Comparison of ENCODE assay signal across 22 cellular contexts in genomic region chr6:146898888-146899227, GRCh38.
DNase-seq lines count a peak whose midpoint lies in the region; ATAC-seq and TF ChIP-seq lines count a peak whose summit lies in the region.
"Had no signal": no experiment of that assay in that cellular context is flagged by ENCODE, and none has a peak within 500 bp of the region (broad histone marks: within the 10 kb centered on the region; RNA-seq: fewer than 3 reads in every experiment).

No MANE protein-coding gene starts in this region.

- BruUV-seq in Panc1 (replicated peaks; lab: Mats Ljungman, UMichigan) = no TSS peak

- peak overlapping the region; percentile 83 for H3K27ac ChIP-seq in CD8-positive, alpha-beta memory T cell (ENCODE audit: low read depth, low read length)
- H3K27ac ChIP-seq in Panc1 (ENCODE audit: low read length) (peak overlapping the region; percentile 68; the same call in 1 of the 2 replicates), parathyroid adenoma (peak overlapping the region; percentile 88)
- H3K27ac ChIP-seq: 22Rv1; A549; BLaER1 treated with 17β-estradiol and CSF1 and Interleukin-3, amounts not matched to agents 10 nM and 100 nM; C4-2B had no signal

- POLR2A ChIA-PET in CD8-positive, alpha-beta memory T cell (lab: Charles Lee) = no interaction called here
- POLR2A ChIA-PET in Panc1 (lab: Charles Lee) = no interaction called here

- H3K9ac ChIP-seq in parathyroid adenoma = no peak overlapping the region
- H3K9ac ChIP-seq: BLaER1 treated with 17β-estradiol and CSF1 and Interleukin-3, amounts not matched to agents 10 nM and 100 nM had no signal

- H3K4me1 Mint-ChIP-seq in CD8-positive, alpha-beta memory T cell = no peaks in the 10 kb centered on the region
- H3K4me1 Mint-ChIP-seq: B cell had no signal

- in situ Hi-C loops in Panc1 (cut with HindIII; ENCODE audit: low pct_unique_long_range_greater_than_20kb, low sequenced_read_pairs) = no loop called here

- no peaks in the 10 kb centered on the region for H3K36me3 ChIP-seq in CD8-positive, alpha-beta memory T cell (ENCODE audit: insufficient read depth, low read length)
- H3K36me3 ChIP-seq in Panc1 (ENCODE audit: control insufficient read depth, insufficient read depth, low read length) (no peaks in the 10 kb centered on the region), parathyroid adenoma (ENCODE audit: control insufficient read depth, insufficient read depth, low read length) (no peaks in the 10 kb centered on the region)
- H3K36me3 ChIP-seq: BLaER1 treated with 17β-estradiol and CSF1 and Interleukin-3, amounts not matched to agents 10 nM and 100 nM had no signal

- H3K4me1 ChIP-seq in CD8-positive, alpha-beta memory T cell (ENCODE audit: insufficient read depth, low read length) = no peaks in the 10 kb centered on the region
- H3K4me1 ChIP-seq in Panc1 (ENCODE audit: control insufficient read depth, insufficient read depth, low read length) (peaks cover 13% of the 10 kb centered on the region), parathyroid adenoma (peaks cover 77% of the 10 kb centered on the region)

- no peak for TF ChIP-seq CTCF in Panc1 (IDR thresholded peaks at IDR 0.05)
- no peak for TF ChIP-seq CTCF in parathyroid adenoma (IDR thresholded peaks at IDR 0.05)
- no peak for TF ChIP-seq CTCF in omental fat pad (IDR thresholded peaks at IDR 0.05)

- no peak overlapping the region for H3K27ac Mint-ChIP-seq in CD8-positive, alpha-beta memory T cell
- H3K27ac Mint-ChIP-seq: B cell; CD4-positive, alpha-beta T cell; CD8-positive, alpha-beta T cell had no signal

- CTCF ChIA-PET in CD8-positive, alpha-beta memory T cell (lab: Charles Lee) = no interaction called here
- CTCF ChIA-PET in Panc1 (lab: Charles Lee) = no interaction called here

- H3K36me3 Mint-ChIP-seq in CD8-positive, alpha-beta memory T cell = no peaks in the 10 kb centered on the region
- H3K36me3 Mint-ChIP-seq: CD8-positive, alpha-beta T cell had no signal

- H3K4me2 ChIP-seq in parathyroid adenoma (ENCODE audit: low read length) = no peak overlapping the region
- H3K4me2 ChIP-seq: A549; BLaER1 treated with 17β-estradiol and CSF1 and Interleukin-3, amounts not matched to agents 10 nM and 100 nM had no signal

- ATAC-seq in Panc1 (no peak), omental fat pad (ENCODE audit: low FRiP score) (no peak)
- ATAC-seq: A549; CD8-positive, alpha-beta T cell; GM12878 had no signal

- H3K9me3 Mint-ChIP-seq in CD8-positive, alpha-beta memory T cell = no peaks in the 10 kb centered on the region
- H3K9me3 Mint-ChIP-seq: CD4-positive, alpha-beta T cell; CD8-positive, alpha-beta T cell had no signal

- H3K4me3 Mint-ChIP-seq in CD8-positive, alpha-beta memory T cell = no peak overlapping the region
- H3K4me3 Mint-ChIP-seq: B cell; CD4-positive, alpha-beta T cell; CD8-positive, alpha-beta T cell had no signal

- no peak for DNase-seq in CD8-positive, alpha-beta memory T cell
- DNase-seq in Panc1 (ENCODE audit: low read depth, low spot score) (no peak), T-helper 1 cell (no peak), omental fat pad (ENCODE audit: low spot score) (no peak)
- DNase-seq: AML-193; CD4-positive, alpha-beta T cell; CD8-positive, alpha-beta T cell; COR-L47; DMS 273 treated with DMSO at 0.1 percent for 48 hours; DMS153; DMS53; DMS79; DND-41; EL; GDM1 had no signal

- no peak overlapping the region for H3K4me3 ChIP-seq in CD8-positive, alpha-beta memory T cell (ENCODE audit: low read length)
- H3K4me3 ChIP-seq in Panc1 (ENCODE audit: low read depth in 2 of 2, low read length in 2 of 2) (no peak overlapping the region), parathyroid adenoma (ENCODE audit: low read depth, low read length) (no peak overlapping the region)
- H3K4me3 ChIP-seq: A549; BLaER1 treated with 17β-estradiol and CSF1 and Interleukin-3, amounts not matched to agents 10 nM and 100 nM; GM12878 had no signal

- intact Hi-C loops in Panc1 (cut with micrococcal nuclease; ENCODE audit: unreplicated experiment) = no loop called here

- peaks cover 6% of the 10 kb centered on the region for H3K79me2 ChIP-seq in parathyroid adenoma

- H3K27me3 Mint-ChIP-seq in CD8-positive, alpha-beta memory T cell = peaks cover 3 to 8% of the 10 kb centered on the region in 2 donors
- H3K27me3 Mint-ChIP-seq: CD4-positive, alpha-beta T cell had no signal

- H3K27me3 ChIP-seq in CD8-positive, alpha-beta memory T cell (ENCODE audit: insufficient read depth, low read length, poor library complexity, severe bottlenecking) = no peaks in the 10 kb centered on the region
- H3K27me3 ChIP-seq in Panc1 (ENCODE audit: control insufficient read depth, insufficient read depth, low read length) (no peaks in the 10 kb centered on the region), parathyroid adenoma (ENCODE audit: control insufficient read depth, insufficient read depth, low read length) (no peaks in the 10 kb centered on the region)
- H3K27me3 ChIP-seq: BLaER1 treated with 17β-estradiol and CSF1 and Interleukin-3, amounts not matched to agents 10 nM and 100 nM had no signal

- no peak overlapping the region for H2AFZ ChIP-seq in parathyroid adenoma

- H3K9me3 ChIP-seq in CD8-positive, alpha-beta memory T cell (ENCODE audit: low read length) = no peaks in the 10 kb centered on the region
- H3K9me3 ChIP-seq in Panc1 (ENCODE audit: control insufficient read depth, insufficient read depth, low read depth, low read length) = no peaks in the 10 kb centered on the region
- H3K9me3 ChIP-seq in parathyroid adenoma (ENCODE audit: control insufficient read depth, low read length) = no peaks in the 10 kb centered on the region
- H3K9me3 ChIP-seq: A549; BLaER1 treated with 17β-estradiol and CSF1 and Interleukin-3, amounts not matched to agents 10 nM and 100 nM had no signal
